ENCODE assay signal across 1 cellular context in genomic region chr10:75345738-75346137, GRCh38.
TF ChIP-seq lines count a peak whose summit lies in the region.

No MANE protein-coding gene starts in this region.

TF ChIP-seq in H1, 55 proteins besides CTCF, POLR2A, EP300 and RAD21 (continued from another document):
- TF ChIP-seq ATF2 (IDR thresholded peaks at IDR 0.05; ENCODE audit: low read length) (no peak), CHD7 (IDR thresholded peaks at IDR 0.05; ENCODE audit: insufficient replicate concordance, low read length) (no peak), EGR1 (IDR thresholded peaks at IDR 0.05; ENCODE audit: borderline replicate concordance, low read depth, low read length) (no peak), ZNF274 (IDR thresholded peaks at IDR 0.05; ENCODE audit: borderline replicate concordance, extremely low read depth, low read length) (no peak), PHF8 (conservative IDR thresholded peaks at IDR 0.05; ENCODE audit: low read depth, low read length) (no peak), CBX8 (IDR thresholded peaks at IDR 0.05; ENCODE audit: borderline replicate concordance, low read depth, low read length) (no peak), MAFK (IDR thresholded peaks at IDR 0.05; ENCODE audit: low read depth, low read length) (no peak), NRF1 (IDR thresholded peaks at IDR 0.05; ENCODE audit: low read depth, low read length) (no peak), TAF1 (IDR thresholded peaks at IDR 0.05; ENCODE audit: low read depth, low read length) (no peak), GABPA (IDR thresholded peaks at IDR 0.05; ENCODE audit: borderline replicate concordance, insufficient read depth, low read length) (no peak), RXRA (IDR thresholded peaks at IDR 0.05; ENCODE audit: insufficient read depth, low read depth, low read length) (no peak)
- TF ChIP-seq, protein P1, sequence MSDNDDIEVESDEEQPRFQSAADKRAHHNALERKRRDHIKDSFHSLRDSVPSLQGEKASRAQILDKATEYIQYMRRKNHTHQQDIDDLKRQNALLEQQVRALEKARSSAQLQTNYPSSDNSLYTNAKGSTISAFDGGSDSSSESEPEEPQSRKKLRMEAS (IDR thresholded peaks at IDR 0.05): no peak
